19 cellular contexts compared by ENCODE assay signal in the genomic region with DNA sequence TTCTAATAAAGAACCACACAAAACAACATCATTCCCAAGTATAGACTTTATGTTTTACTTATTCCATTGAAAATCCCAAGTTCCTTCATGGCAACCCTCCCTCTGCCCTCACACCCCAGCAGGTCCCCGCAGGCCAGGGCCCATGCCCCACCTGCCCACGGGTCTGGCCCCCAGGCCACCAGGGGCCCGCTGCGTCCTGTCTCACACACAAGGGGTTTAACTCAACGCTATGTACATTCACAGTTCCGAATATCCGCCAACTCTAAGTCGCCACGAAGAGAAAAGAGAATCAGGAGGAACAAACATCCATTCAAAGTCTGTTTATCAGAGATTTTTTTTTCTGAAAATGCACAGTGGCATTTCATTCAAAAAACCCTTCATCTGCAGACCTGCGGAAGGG. TPM values are rescaled to one million over a fixed set of nuclear protein-coding genes. Genes with fewer than 3 reads are reported as not detected.
A peak's percentile ranks its signal among the peaks of the same experiment; 100 is the strongest.
DNase-seq lines count a peak whose midpoint lies in the region; ATAC-seq and TF ChIP-seq lines count a peak whose summit lies in the region.
"Had no signal": no experiment of that assay in that cellular context is flagged by ENCODE, and none has a peak within 500 bp of the region (broad histone marks: within the 10 kb centered on the region; RNA-seq: fewer than 3 reads in every experiment).

No MANE protein-coding gene starts in this region.

- no peaks in the 10 kb centered on the region for H4K20me1 ChIP-seq in mammary epithelial cell (ENCODE audit: insufficient read depth, low read length)

- in situ Hi-C loops in mammary epithelial cell (cut with MboI; ENCODE audit: low sequenced_read_pairs in 2 of 2): no loop called here

- H3K9me3 Mint-ChIP-seq in MCF 10A (ENCODE audit: unreplicated experiment): peaks cover 7% of the 10 kb centered on the region
- peaks cover 14 to 33% of the 10 kb centered on the region in 2 donors for H3K9me3 Mint-ChIP-seq in stimulated activated naive CD8-positive, alpha-beta T cell treated with anti-CD3 and anti-CD28 coated beads, Interleukin-15, amount 100 ng/mL, for 72 hours
- H3K9me3 Mint-ChIP-seq: CD4-positive, alpha-beta T cell had no signal

- H2AFZ ChIP-seq in mammary epithelial cell (ENCODE audit: low read depth, low read length): no peak overlapping the region

- H3K4me3 ChIP-seq in mammary epithelial cell (replicated peaks in 1 of 3; ENCODE audit: insufficient read depth in 1 of 3, low read depth in 2 of 3, low read length in 3 of 3) (no peak overlapping the region), left lung (no peak overlapping the region), upper lobe of left lung (no peak overlapping the region)
- H3K4me3 ChIP-seq: GM12878 had no signal

- no peaks in the 10 kb centered on the region for H3K4me1 Mint-ChIP-seq in MCF 10A (ENCODE audit: insufficient read depth, unreplicated experiment)
- no peaks in the 10 kb centered on the region for H3K4me1 Mint-ChIP-seq in stimulated activated naive CD8-positive, alpha-beta T cell treated with anti-CD3 and anti-CD28 coated beads, Interleukin-15, amount 100 ng/mL, for 72 hours

- no peaks in the 10 kb centered on the region for H3K79me2 ChIP-seq in mammary epithelial cell (ENCODE audit: insufficient read depth, low read length)

- DNase-seq in mammary epithelial cell: no peak
- no peak for DNase-seq in MCF 10A (ENCODE audit: unreplicated experiment)
- peak; percentile 20 to 53 for DNase-seq in left lung
- peak; percentile 16 to 59 for DNase-seq in upper lobe of left lung
- no peak for DNase-seq in stimulated activated naive CD8-positive, alpha-beta T cell treated with anti-CD3 and anti-CD28 coated beads, Interleukin-15, amount 100 ng/mL, for 72 hours
- DNase-seq in left colon: no peak
- no peak for DNase-seq in NCI-H2081 (lab: John Stamatoyannopoulos, UW)
- DNase-seq: ACHN, C1 segment of cervical spinal cord, Calu3, DMS79, HCEC 1CT, HFFc6 had no signal

- H3K27ac ChIP-seq in mammary epithelial cell (ENCODE audit: insufficient read depth, low read depth, low read length) (no peak overlapping the region), left lung (no peak overlapping the region), upper lobe of left lung (no peak overlapping the region)

- WGBS in mammary epithelial cell (ENCODE audit: low coverage, missing lambda C conversion rate): 100% methylated on average over 9 of the region's 10 CpGs
- WGBS in upper lobe of left lung, 2 donors: 94 to 95% methylated on average over 10 of the region's 10 CpGs

- no peak overlapping the region for H3K27ac Mint-ChIP-seq in MCF 10A (ENCODE audit: low read depth, unreplicated experiment)
- H3K27ac Mint-ChIP-seq in stimulated activated naive CD8-positive, alpha-beta T cell treated with anti-CD3 and anti-CD28 coated beads, Interleukin-15, amount 100 ng/mL, for 72 hours: no peak overlapping the region
- H3K27ac Mint-ChIP-seq: CD4-positive, alpha-beta T cell; HFFc6 had no signal

- H3K9ac ChIP-seq in mammary epithelial cell (ENCODE audit: insufficient read depth, low read length): no peak overlapping the region

- CTCF ChIA-PET in mammary epithelial cell (lab: Charles Lee; ENCODE audit: low non-redundant PET) (no interaction called here), MCF 10A (lab: Yijun Ruan, JAX) (no interaction called here)

- dilution Hi-C loops in mammary epithelial cell (cut with HindIII; ENCODE audit: low sequenced_read_pairs): no loop called here

- H3K9me3 ChIP-seq in mammary epithelial cell (replicated peaks; ENCODE audit: insufficient read depth, low read length): peaks cover 29% of the 10 kb centered on the region
- H3K9me3 ChIP-seq in left lung: peaks cover 0 to 19% of the 10 kb centered on the region in 2 donors
- H3K9me3 ChIP-seq in upper lobe of left lung: peaks cover 0 to 17% (median 14%) of the 10 kb centered on the region in 4 donors

- H3K27me3 ChIP-seq in mammary epithelial cell (ENCODE audit: insufficient read depth, low read length) (no peaks in the 10 kb centered on the region), left lung (no peaks in the 10 kb centered on the region), upper lobe of left lung (no peaks in the 10 kb centered on the region)

- no peak overlapping the region for H3K4me2 ChIP-seq in mammary epithelial cell (ENCODE audit: insufficient read depth, low read depth, low read length)

- TF ChIP-seq CTCF in mammary epithelial cell (conservative IDR thresholded peaks at IDR 0.05 in 1 of 2, IDR thresholded peaks at IDR 0.05 in 1 of 2; ENCODE audit: extremely low read depth in 1 of 2, insufficient read depth in 1 of 2, low read depth in 1 of 2, low read length in 2 of 2) (no peak), MCF 10A (IDR thresholded peaks at IDR 0.05; ENCODE audit: unreplicated experiment) (no peak), left lung (IDR thresholded peaks at IDR 0.05) (no peak), upper lobe of left lung (IDR thresholded peaks at IDR 0.05) (no peak)

- H3K36me3 ChIP-seq in mammary epithelial cell (ENCODE audit: insufficient read depth, low read length) (peaks cover 4% of the 10 kb centered on the region), left lung (peaks cover 0 to 57% of the 10 kb centered on the region in 2 donors), upper lobe of left lung (peaks cover 20 to 58% (median 43%) of the 10 kb centered on the region in 4 donors)

- POLR2A ChIA-PET in MCF 10A (lab: Yijun Ruan, JAX): no interaction called here

- TF ChIP-seq EP300 in upper lobe of left lung (IDR thresholded peaks at IDR 0.05): no peak

- peaks cover 49% of the 10 kb centered on the region for H3K36me3 Mint-ChIP-seq in MCF 10A (ENCODE audit: insufficient read depth, unreplicated experiment)

- TF ChIP-seq POLR2A in GM15510 (IDR thresholded peaks at IDR 0.05; ENCODE audit: borderline replicate concordance, extremely low read depth, insufficient read length): peak; percentile 12
- no peak for TF ChIP-seq POLR2A in upper lobe of left lung (IDR thresholded peaks at IDR 0.05)

- ATAC-seq in left lung (no peak), upper lobe of left lung (ENCODE audit: low FRiP score in 2 of 2) (no peak), left colon (no peak)
- no peak for ATAC-seq in stimulated activated naive CD8-positive, alpha-beta T cell treated with anti-CD3 and anti-CD28 coated beads, Interleukin-15, amount 100 ng/mL, for 72 hours
- ATAC-seq: HepG2 had no signal

- H3K27me3 Mint-ChIP-seq in MCF 10A (ENCODE audit: insufficient read depth, unreplicated experiment): no peaks in the 10 kb centered on the region
- H3K27me3 Mint-ChIP-seq in stimulated activated naive CD8-positive, alpha-beta T cell treated with anti-CD3 and anti-CD28 coated beads, Interleukin-15, amount 100 ng/mL, for 72 hours: no peaks in the 10 kb centered on the region
- H3K27me3 Mint-ChIP-seq: CD4-positive, alpha-beta T cell had no signal

- BruUV-seq in mammary epithelial cell (replicated peaks; lab: Mats Ljungman, UMichigan) (TSS peak; percentile 58), MCF 10A (replicated peaks; lab: Mats Ljungman, UMichigan) (no TSS peak)

- no peak overlapping the region for H3K4me3 Mint-ChIP-seq in MCF 10A (ENCODE audit: unreplicated experiment)
- no peak overlapping the region for H3K4me3 Mint-ChIP-seq in stimulated activated naive CD8-positive, alpha-beta T cell treated with anti-CD3 and anti-CD28 coated beads, Interleukin-15, amount 100 ng/mL, for 72 hours
- H3K4me3 Mint-ChIP-seq: CD4-positive, alpha-beta T cell; HFFc6 had no signal

- intact Hi-C loops in mammary epithelial cell (cut with micrococcal nuclease): no loop called here
- intact Hi-C loops in MCF 10A (cut with micrococcal nuclease): no loop called here
- intact Hi-C loops in left lung (cut with DNase I): no loop called here
- intact Hi-C loops in left colon (cut with DNase I, micrococcal nuclease): no loop called here

- H3K4me1 ChIP-seq in mammary epithelial cell (ENCODE audit: insufficient read depth, low read length) (no peaks in the 10 kb centered on the region), left lung (no peaks in the 10 kb centered on the region), upper lobe of left lung (no peaks in the 10 kb centered on the region)

RNA-seq across cellular contexts. Expression of a gene that starts 16.2 kb away (rescaled TPM):
- not detected for total RNA-seq in mammary epithelial cell
- not detected for polyA plus RNA-seq in mammary epithelial cell
- polyA minus RNA-seq in mammary epithelial cell: not detected
- total RNA-seq in MCF 10A (2022): not detected in 2 replicates
- 1 to 10 TPM in 1 of 2 donors, under 1 TPM in 1; 0.10 to 4.3 TPM for total RNA-seq in left lung
- 1 to 10 TPM in 1 of 6 donors, under 1 TPM in 3, not detected in 2; 0.15 to 1.2 (median 0.36) TPM for total RNA-seq in upper lobe of left lung
- not detected for total RNA-seq in left colon
- total RNA-seq: A172, Calu3, G401, GM12878, HepG2, HFFc6 had no signal

Comparison
In these comparisons a context has a peak if more than half of its experiments do, and no peak if none do; other contexts are left out.
1. DNase-seq: peak in left lung (2 of 2) and upper lobe of left lung (2 of 2); none in mammary epithelial cell (single experiment), MCF 10A (single experiment), stimulated activated naive CD8-positive, alpha-beta T cell treated with anti-CD3 and anti-CD28 coated beads, Interleukin-15, amount 100 ng/mL, for 72 hours (0 of 2), left colon (0 of 2) and NCI-H2081 (0 of 2).